ENCODE assay signal across 26 cellular contexts in the genomic region with DNA sequence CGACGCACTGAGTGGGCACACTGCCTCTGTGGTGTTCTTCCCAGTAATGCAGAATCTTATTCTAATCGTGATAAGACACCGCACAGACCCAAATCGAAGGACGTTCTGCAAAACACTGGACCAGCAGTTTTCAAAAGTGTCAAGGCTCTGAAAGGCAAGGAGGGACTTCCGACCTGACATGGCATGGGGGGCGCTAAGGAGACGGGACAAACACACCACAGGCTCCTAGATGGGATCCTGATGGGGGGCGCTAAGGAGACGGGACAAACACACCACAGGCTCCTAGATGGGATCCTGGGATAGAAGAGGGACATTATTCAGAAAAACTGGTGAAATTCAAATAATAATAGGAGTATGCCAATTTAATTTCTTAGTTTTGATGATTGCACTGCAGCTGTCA.
"Had no signal": no experiment of that assay in that cellular context is flagged by ENCODE, and none has a peak within 500 bp of the region (broad histone marks: within the 10 kb centered on the region; RNA-seq: fewer than 3 reads in every experiment).

No MANE protein-coding gene starts in this region.

- DNase-seq: activated CD4-positive, alpha-beta T cell treated with anti-CD3 and anti-CD28 coated beads for 4 hours; activated CD8-positive, alpha-beta T cell treated with anti-CD3 and anti-CD28 coated beads for 36 hours; activated effector memory CD4-positive, alpha-beta T cell treated with anti-CD3 and anti-CD28 coated beads, Interleukin-2, amount 50 U/mL, for 16 hours; activated naive CD4-positive, alpha-beta T cell treated with Interleukin-2 at 50 U/mL for 16 hours; activated naive CD8-positive, alpha-beta T cell treated with anti-CD3 and anti-CD28 coated beads for 36 hours; activated T-cell treated with anti-CD3 and anti-CD28 coated beads, Interleukin-2, amount 50 U/mL, for 24 hours; cerebellar nuclear complex; KG1; MM.1S; NCI-H1105 treated with DMSO at 0.1 percent for 48 hours; NCI-H1436 treated with DMSO at 0.1 percent for 48 hours; NCI-H187; NCI-H2081; NCI-H446; NCI-H524; RPMI8226; T-cell; T-helper 2 cell; T1000; WERI-Rb-1 had no signal

- H3K27ac ChIP-seq: SK-N-MC, WERI-Rb-1 had no signal

- H3K4me3 Mint-ChIP-seq: activated CD8-positive, alpha-beta T cell treated with anti-CD3 and anti-CD28 coated beads for 36 hours; activated naive CD8-positive, alpha-beta T cell treated with anti-CD3 and anti-CD28 coated beads for 36 hours; activated T-cell treated with anti-CD3 and anti-CD28 coated beads, Interleukin-2, amount 50 U/mL, for 24 hours; activated T-helper 1 cell treated with anti-CD3 and anti-CD28 coated beads, Interleukin-12 subunit alpha, Interleukin-12 subunit beta, Interleukin-2, Interleukin-4 antibody, amounts not matched to agents 30 ng/mL and 10 ng/mL and 1 ng/mL, durations not matched to agents 14 hours and 24 hours and 36 hours; T-cell had no signal

- H3K4me3 ChIP-seq: SK-N-MC had no signal

- H3K27ac Mint-ChIP-seq: activated CD8-positive, alpha-beta T cell treated with anti-CD3 and anti-CD28 coated beads for 36 hours; activated naive CD8-positive, alpha-beta T cell treated with anti-CD3 and anti-CD28 coated beads for 36 hours; activated T-cell treated with anti-CD3 and anti-CD28 coated beads, Interleukin-2, amount 50 U/mL, for 24 hours; activated T-helper 1 cell treated with anti-CD3 and anti-CD28 coated beads, Interleukin-12 subunit alpha, Interleukin-12 subunit beta, Interleukin-2, Interleukin-4 antibody, amounts not matched to agents 30 ng/mL and 10 ng/mL and 1 ng/mL, durations not matched to agents 14 hours and 24 hours and 36 hours; T-cell had no signal

- H3K27me3 Mint-ChIP-seq: activated CD8-positive, alpha-beta T cell treated with anti-CD3 and anti-CD28 coated beads for 36 hours; activated naive CD8-positive, alpha-beta T cell treated with anti-CD3 and anti-CD28 coated beads for 36 hours; activated T-cell treated with anti-CD3 and anti-CD28 coated beads, Interleukin-2, amount 50 U/mL, for 24 hours; T-cell had no signal

- FAIRE-seq: colon, TTC549 had no signal

- ATAC-seq: activated CD4-positive, CD25-positive, alpha-beta regulatory T cell treated with anti-CD3 and anti-CD28 coated beads, Interleukin-2, amount 50 U/mL, for 24 hours; activated CD8-positive, alpha-beta T cell treated with anti-CD3 and anti-CD28 coated beads for 36 hours; Right ventricle myocardium inferior; T-cell had no signal

- H3K36me3 ChIP-seq: WERI-Rb-1 had no signal
